ENCODE assay signal across 6 cellular contexts in the genomic region with DNA sequence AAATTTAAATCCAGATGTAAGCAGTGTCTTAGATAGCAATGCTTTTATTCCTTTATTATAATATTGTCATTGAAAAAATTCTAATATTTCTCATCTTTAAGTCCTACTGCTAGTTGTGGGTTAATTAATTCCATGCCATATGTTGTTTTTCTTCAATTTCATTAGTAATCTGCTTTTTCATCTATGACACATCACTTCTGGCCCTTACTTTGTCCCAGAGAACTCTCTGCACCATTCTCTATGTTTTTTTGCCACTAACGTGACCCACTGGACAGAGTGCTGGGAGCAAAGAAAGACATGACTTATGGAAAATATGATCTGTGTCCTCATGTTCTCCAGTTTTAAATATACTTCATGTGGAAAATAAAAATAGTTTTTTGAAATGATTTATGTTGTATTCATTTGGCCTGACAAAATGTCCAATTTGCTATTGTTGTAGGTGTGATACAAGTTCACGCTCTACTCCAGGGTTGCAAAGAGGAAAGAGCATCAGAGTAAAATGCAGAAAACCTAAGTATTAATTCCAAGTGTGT.
DNase-seq lines count a peak whose midpoint lies in the region; FAIRE-seq and TF ChIP-seq lines count a peak whose summit lies in the region.
"Not testable (repeated sequence)": the region's sequence is repeated elsewhere in the genome, so short reads cannot be mapped to it uniquely, and the experiment has no call there.

No MANE protein-coding gene starts in this region.

- not testable (repeated sequence) for H4K20me1 ChIP-seq in endothelial cell of umbilical vein (replicated peaks; ENCODE audit: control insufficient read depth, extremely low read depth, insufficient read depth, low read length)

- BruUV-seq in endothelial cell of umbilical vein (replicated peaks; lab: Mats Ljungman, UMichigan), result not testable (repeated sequence)

- H3K4me1 ChIP-seq in endothelial cell of umbilical vein (ENCODE audit: control insufficient read depth, extremely low read depth, insufficient read depth, low read length), result not testable (repeated sequence)

- not testable (repeated sequence) for H3K4me3 ChIP-seq in astrocyte of the spinal cord (ENCODE audit: low read depth, low read length); endothelial cell of umbilical vein (replicated peaks in 1 of 3; ENCODE audit: insufficient read depth in 1 of 3, low read depth in 1 of 3, low read length in 3 of 3); foreskin fibroblast (ENCODE audit: low read depth in 1 of 2, low read length in 2 of 2)

- H3K79me2 ChIP-seq in endothelial cell of umbilical vein (ENCODE audit: control insufficient read depth, insufficient read depth, low read length), result not testable (repeated sequence)

- FAIRE-seq in endothelial cell of umbilical vein (lab: Jason Lieb, UNC), result not testable (repeated sequence)

- H3K9ac ChIP-seq in endothelial cell of umbilical vein (replicated peaks; ENCODE audit: extremely low read depth, insufficient read depth, low read length), result not testable (repeated sequence)

- TF ChIP-seq CTCF in astrocyte of the spinal cord (IDR thresholded peaks at IDR 0.05; ENCODE audit: low read depth, low read length); endothelial cell of umbilical vein (IDR thresholded peaks at IDR 0.05; ENCODE audit: extremely low read depth in 1 of 2, insufficient read depth in 1 of 2, low read depth in 1 of 2, low read length in 2 of 2); foreskin fibroblast (IDR thresholded peaks at IDR 0.05; ENCODE audit: low read depth, low read length): not testable (repeated sequence)

- POLR2A ChIA-PET in endothelial cell of umbilical vein (lab: Charles Lee), result not testable (repeated sequence)

- not testable (repeated sequence) for H3K36me3 ChIP-seq in endothelial cell of umbilical vein (ENCODE audit: control insufficient read depth in 2 of 2, extremely low read depth in 1 of 2, insufficient read depth in 2 of 2, low read length in 2 of 2)

- TF ChIP-seq POLR2A in endothelial cell of umbilical vein (IDR thresholded peaks at IDR 0.05; ENCODE audit: low read depth, low read length), result not testable (repeated sequence)

- dilution Hi-C loops in endothelial cell of umbilical vein (cut with MboI; ENCODE audit: extremely low pct_ligation_motif_present, low sequenced_read_pairs), result not testable (repeated sequence)

- not testable (repeated sequence) for H3K4me2 ChIP-seq in endothelial cell of umbilical vein (ENCODE audit: insufficient read depth, low read length)

- H3K9me3 ChIP-seq in endothelial cell of umbilical vein (replicated peaks; ENCODE audit: control insufficient read depth, insufficient read depth, low read length), result not testable (repeated sequence)

- not testable (repeated sequence) for H2AFZ ChIP-seq in endothelial cell of umbilical vein (ENCODE audit: low read depth, low read length)

- CTCF ChIA-PET in endothelial cell of umbilical vein (lab: Charles Lee), result not testable (repeated sequence)

- not testable (repeated sequence) for H3K9me1 ChIP-seq in endothelial cell of umbilical vein (replicated peaks; ENCODE audit: control insufficient read depth, extremely low read depth, insufficient read depth, low read length)

- in situ Hi-C loops in astrocyte of the spinal cord (cut with HindIII; ENCODE audit: low sequenced_read_pairs), result not testable (repeated sequence)

- H3K27ac ChIP-seq in endothelial cell of umbilical vein (ENCODE audit: insufficient read depth, low read depth, low read length), result not testable (repeated sequence)

- intact Hi-C loops in endothelial cell of umbilical vein (cut with micrococcal nuclease), result not testable (repeated sequence)

- DNase-seq in DMS 273 treated with DMSO at 0.1 percent for 48 hours (lab: John Stamatoyannopoulos, UW), result peak; percentile 73
- DNase-seq in LHCN-M2 (ENCODE audit: low read depth), result peak; percentile 58
- peak; percentile 5 for DNase-seq in NCI-H524 treated with DMSO at 0.1 percent for 48 hours (lab: John Stamatoyannopoulos, UW)
- DNase-seq in astrocyte of the spinal cord (ENCODE audit: low read depth, low spot score), result peak; percentile 8
- DNase-seq in endothelial cell of umbilical vein (ENCODE audit: low read depth, low spot score), result peak; percentile 54
- peak; percentile 28 to 44 for DNase-seq in foreskin fibroblast

- not testable (repeated sequence) for H3K27me3 ChIP-seq in endothelial cell of umbilical vein (ENCODE audit: control insufficient read depth in 2 of 2, insufficient read depth in 2 of 2, low read length in 2 of 2)

Comparison
In these comparisons a context has a peak if more than half of its experiments do, and no peak if none do; other contexts are left out.
1. DNase-seq: peak in every context shown above with its lines; median percentile 73 in DMS 273 treated with DMSO at 0.1 percent for 48 hours; 58 in LHCN-M2; 54 in endothelial cell of umbilical vein; 36 in foreskin fibroblast; 8 in astrocyte of the spinal cord; 5 in NCI-H524 treated with DMSO at 0.1 percent for 48 hours.